Comparison of ENCODE assay signal across 8 cellular contexts in genomic region chr3:192812736-192813383, GRCh38.
DNase-seq lines count a peak whose midpoint lies in the region; ATAC-seq and TF ChIP-seq lines count a peak whose summit lies in the region.

No MANE protein-coding gene starts in this region.

- no peak overlapping the region for H3K27ac Mint-ChIP-seq in activated T-helper 1 cell treated with anti-CD3 and anti-CD28 coated beads, Interleukin-12 subunit alpha, Interleukin-12 subunit beta, Interleukin-2, Interleukin-4 antibody, amounts not matched to agents 30 ng/mL and 10 ng/mL and 1 ng/mL, durations not matched to agents 14 hours and 24 hours and 36 hours

- intact Hi-C loops in tibial artery (cut with DNase I; ENCODE audit: low total_unique reads) = loop anchor here (10.0 kb wide), 1 partner anchor 442 kb away; no protein-coding TSS in a partner anchor
- intact Hi-C loops in activated T-helper 1 cell treated with anti-CD3 and anti-CD28 coated beads, Interleukin-12 subunit alpha, Interleukin-12 subunit beta, Interleukin-2, Interleukin-4 antibody, amounts not matched to agents 30 ng/mL and 10 ng/mL and 1 ng/mL, durations not matched to agents 14 hours and 24 hours and 36 hours (cut with micrococcal nuclease) = loop anchor here (1.0 to 5.0 kb wide), 2 partner anchors 228 to 649 kb away; no protein-coding TSS in a partner anchor

- H3K36me3 ChIP-seq in WERI-Rb-1 (no peaks in the 10 kb centered on the region), tibial artery (no peaks in the 10 kb centered on the region)

- H3K4me3 ChIP-seq in WERI-Rb-1 (ENCODE audit: low read depth, low read length) (no peak overlapping the region), tibial artery (no peak overlapping the region)

- H3K4me1 Mint-ChIP-seq in activated T-helper 1 cell treated with anti-CD3 and anti-CD28 coated beads, Interleukin-12 subunit alpha, Interleukin-12 subunit beta, Interleukin-2, Interleukin-4 antibody, amounts not matched to agents 30 ng/mL and 10 ng/mL and 1 ng/mL, durations not matched to agents 14 hours and 24 hours and 36 hours (ENCODE audit: low read depth) = peaks cover 53% of the 10 kb centered on the region

- TF ChIP-seq CTCF in WERI-Rb-1 (IDR thresholded peaks at IDR 0.05; ENCODE audit: low read depth, low read length) = 0 out of 2 replicates have a peak, but pooled peaks have one; percentile 16
- peak; percentile 69 to 71 for TF ChIP-seq CTCF in tibial artery (IDR thresholded peaks at IDR 0.05)

- no peaks in the 10 kb centered on the region for H3K4me1 ChIP-seq in tibial artery

- H3K36me3 Mint-ChIP-seq in activated T-helper 1 cell treated with anti-CD3 and anti-CD28 coated beads, Interleukin-12 subunit alpha, Interleukin-12 subunit beta, Interleukin-2, Interleukin-4 antibody, amounts not matched to agents 30 ng/mL and 10 ng/mL and 1 ng/mL, durations not matched to agents 14 hours and 24 hours and 36 hours (ENCODE audit: low read depth) = peaks cover 5% of the 10 kb centered on the region

- H3K9me3 Mint-ChIP-seq in activated T-helper 1 cell treated with anti-CD3 and anti-CD28 coated beads, Interleukin-12 subunit alpha, Interleukin-12 subunit beta, Interleukin-2, Interleukin-4 antibody, amounts not matched to agents 30 ng/mL and 10 ng/mL and 1 ng/mL, durations not matched to agents 14 hours and 24 hours and 36 hours = no peaks in the 10 kb centered on the region

- peak; percentile 32 for DNase-seq in NCI-H1436 (lab: John Stamatoyannopoulos, UW)
- DNase-seq in NCI-H1436 treated with DMSO at 0.1 percent for 48 hours (lab: John Stamatoyannopoulos, UW) = no peak
- DNase-seq in NCI-H128 (lab: John Stamatoyannopoulos, UW; ENCODE audit: unreplicated experiment) = peak; percentile 15
- peak; percentile 8 for DNase-seq in WERI-Rb-1
- peak; percentile 32 for DNase-seq in iPS-NIHi11 (ENCODE audit: low spot score)
- DNase-seq in tibial artery = no peak
- DNase-seq in activated T-helper 1 cell treated with anti-CD3 and anti-CD28 coated beads, Interleukin-12 subunit alpha, Interleukin-12 subunit beta, Interleukin-2, Interleukin-4 antibody, amounts not matched to agents 30 ng/mL and 10 ng/mL and 1 ng/mL, durations not matched to agents 14 hours and 24 hours and 36 hours (ENCODE audit: low spot score) = no peak

- H3K27me3 ChIP-seq in WERI-Rb-1 (ENCODE audit: insufficient read depth, low read depth, severe bottlenecking) (no peaks in the 10 kb centered on the region), tibial artery (no peaks in the 10 kb centered on the region)

- H3K27ac ChIP-seq in WERI-Rb-1 = no peak overlapping the region
- no peak overlapping the region for H3K27ac ChIP-seq in tibial artery

- ATAC-seq in GM18858 (IDR thresholded peaks at IDR 0.05; ENCODE audit: unreplicated experiment) = no peak

- H3K9me3 ChIP-seq in WERI-Rb-1 (ENCODE audit: severe bottlenecking) (no peaks in the 10 kb centered on the region), tibial artery (no peaks in the 10 kb centered on the region)

- H3K27me3 Mint-ChIP-seq in activated T-helper 1 cell treated with anti-CD3 and anti-CD28 coated beads, Interleukin-12 subunit alpha, Interleukin-12 subunit beta, Interleukin-2, Interleukin-4 antibody, amounts not matched to agents 30 ng/mL and 10 ng/mL and 1 ng/mL, durations not matched to agents 14 hours and 24 hours and 36 hours (ENCODE audit: insufficient read depth) = peaks cover 2% of the 10 kb centered on the region

- H3K4me3 Mint-ChIP-seq in activated T-helper 1 cell treated with anti-CD3 and anti-CD28 coated beads, Interleukin-12 subunit alpha, Interleukin-12 subunit beta, Interleukin-2, Interleukin-4 antibody, amounts not matched to agents 30 ng/mL and 10 ng/mL and 1 ng/mL, durations not matched to agents 14 hours and 24 hours and 36 hours = no peak overlapping the region

Comparison
In these comparisons a context has a peak if more than half of its experiments do, and no peak if none do; other contexts are left out.
1. DNase-seq: peak in NCI-H1436 (single experiment), NCI-H128 (single experiment), WERI-Rb-1 (single experiment) and iPS-NIHi11 (single experiment); none in NCI-H1436 treated with DMSO at 0.1 percent for 48 hours (single experiment), tibial artery (0 of 2) and activated T-helper 1 cell treated with anti-CD3 and anti-CD28 coated beads, Interleukin-12 subunit alpha, Interleukin-12 subunit beta, Interleukin-2, Interleukin-4 antibody, amounts not matched to agents 30 ng/mL and 10 ng/mL and 1 ng/mL, durations not matched to agents 14 hours and 24 hours and 36 hours (single experiment).